ENCODE assay signal across 14 cellular contexts in the genomic region with DNA sequence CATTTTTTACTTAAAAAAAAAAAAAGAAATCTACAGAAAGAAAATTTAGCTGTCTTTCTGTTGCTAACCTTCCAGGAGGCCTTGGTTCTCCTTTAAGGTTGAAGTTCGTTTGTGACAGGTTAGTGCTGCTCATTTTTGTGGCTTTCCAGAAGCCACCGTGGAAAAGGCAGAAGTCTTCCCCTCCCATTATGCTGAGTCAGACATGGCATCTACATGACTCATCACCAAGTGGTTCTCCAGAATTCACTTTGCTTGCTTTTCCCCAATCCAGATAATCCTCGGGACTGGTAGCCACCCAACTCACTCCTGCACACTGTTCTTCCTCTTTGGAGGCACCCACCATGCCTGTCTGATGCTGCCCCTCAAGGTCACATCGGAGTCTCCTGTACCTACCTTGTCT.
DNase-seq lines count a peak whose midpoint lies in the region; ATAC-seq, FAIRE-seq and TF ChIP-seq lines count a peak whose summit lies in the region.
"Had no signal": no experiment of that assay in that cellular context is flagged by ENCODE, and none has a peak within 500 bp of the region (broad histone marks: within the 10 kb centered on the region; RNA-seq: fewer than 3 reads in every experiment).

No MANE protein-coding gene starts in this region.

- H3K4me1 Mint-ChIP-seq in T-helper 2 cell treated with Interferon-gamma antibody and Interleukin-4, amounts not matched to agents 5 μg/mL and 100 μg/mL, for 36 hours (ENCODE audit: low read depth): no peaks in the 10 kb centered on the region

- H3K27ac Mint-ChIP-seq in T-helper 2 cell treated with Interferon-gamma antibody and Interleukin-4, amounts not matched to agents 5 μg/mL and 100 μg/mL, for 36 hours: no peak overlapping the region
- H3K27ac Mint-ChIP-seq: memory B cell; stimulated activated naive CD8-positive, alpha-beta T cell treated with anti-CD3 and anti-CD28 coated beads, Interleukin-15, Interleukin-2, amounts not matched to agents 100 ng/mL and 50 ng/mL, for 24 hours had no signal

- peak; percentile 97 for FAIRE-seq in bronchial epithelial cell (lab: Jason Lieb, UNC)

- H3K36me3 ChIP-seq in bronchial epithelial cell (ENCODE audit: control insufficient read depth, insufficient read depth, low read length) (no peaks in the 10 kb centered on the region), mesodermal cell (ENCODE audit: control insufficient read depth, insufficient read depth, low read length) (no peaks in the 10 kb centered on the region)

- 42 to 70% methylated on average over 3 of the region's 4 CpGs for WGBS in mesodermal cell (ENCODE audit: insufficient coverage in 2 of 2), 2 experiments

- no peaks in the 10 kb centered on the region for H3K9me3 Mint-ChIP-seq in T-helper 2 cell treated with Interferon-gamma antibody and Interleukin-4, amounts not matched to agents 5 μg/mL and 100 μg/mL, for 36 hours
- H3K9me3 Mint-ChIP-seq: stimulated activated naive CD8-positive, alpha-beta T cell treated with anti-CD3 and anti-CD28 coated beads, Interleukin-15, Interleukin-2, amounts not matched to agents 100 ng/mL and 50 ng/mL, for 24 hours had no signal

- no peaks in the 10 kb centered on the region for H3K36me3 Mint-ChIP-seq in T-helper 2 cell treated with Interferon-gamma antibody and Interleukin-4, amounts not matched to agents 5 μg/mL and 100 μg/mL, for 36 hours (ENCODE audit: low read depth)
- H3K36me3 Mint-ChIP-seq: memory B cell had no signal

- H3K27ac ChIP-seq in mesodermal cell (ENCODE audit: low read depth, low read length, severe bottlenecking): peak overlapping the region; percentile 88
- H3K27ac ChIP-seq: skin epidermis had no signal

- H3K4me3 ChIP-seq in bronchial epithelial cell (ENCODE audit: low read depth, low read length) (no peak overlapping the region), mesodermal cell (ENCODE audit: extremely low read depth, insufficient read depth, low read length, poor library complexity, severe bottlenecking) (no peak overlapping the region)
- H3K4me3 ChIP-seq: skin epidermis had no signal

- H3K4me1 ChIP-seq in mesodermal cell (ENCODE audit: control insufficient read depth, insufficient read depth, low read length, poor library complexity, severe bottlenecking): peaks cover 17% of the 10 kb centered on the region

- peak; percentile 29 for DNase-seq in DMS53 treated with DMSO at 0.1 percent for 48 hours (lab: John Stamatoyannopoulos, UW; ENCODE audit: unreplicated experiment)
- peak; percentile 45 for DNase-seq in MV-4-11 (lab: John Stamatoyannopoulos, UW)
- DNase-seq in bronchial epithelial cell (ENCODE audit: low read depth): peak; percentile 73
- no peak for DNase-seq in amygdala (lab: John Stamatoyannopoulos, UW)
- DNase-seq in T-helper 2 cell treated with Interferon-gamma antibody and Interleukin-4, amounts not matched to agents 5 μg/mL and 100 μg/mL, for 36 hours (ENCODE audit: low spot score): no peak
- DNase-seq in activated effector memory CD4-positive, alpha-beta T cell treated with anti-CD3 and anti-CD28 coated beads, Interleukin-2, amount 50 U/mL, for 16 hours: no peak
- DNase-seq: activated gamma-delta T cell treated with Interleukin-2 at 50 U/mL for 16 hours, DMS79 treated with DMSO at 0.1 percent for 48 hours, NCI-H526 had no signal

- no peak for TF ChIP-seq CTCF in bronchial epithelial cell (IDR thresholded peaks at IDR 0.05; ENCODE audit: insufficient read depth, low read length, severe bottlenecking)

- no peaks in the 10 kb centered on the region for H3K9me3 ChIP-seq in mesodermal cell (ENCODE audit: control insufficient read depth, low read length)

- no peak overlapping the region for H3K4me3 Mint-ChIP-seq in T-helper 2 cell treated with Interferon-gamma antibody and Interleukin-4, amounts not matched to agents 5 μg/mL and 100 μg/mL, for 36 hours
- H3K4me3 Mint-ChIP-seq: memory B cell; stimulated activated naive CD8-positive, alpha-beta T cell treated with anti-CD3 and anti-CD28 coated beads, Interleukin-15, Interleukin-2, amounts not matched to agents 100 ng/mL and 50 ng/mL, for 24 hours had no signal

- ATAC-seq in GM18517 (IDR thresholded peaks at IDR 0.05; ENCODE audit: unreplicated experiment): no peak

- H3K27me3 ChIP-seq in bronchial epithelial cell (ENCODE audit: control insufficient read depth, insufficient read depth, low read length): no peaks in the 10 kb centered on the region

- H3K27me3 Mint-ChIP-seq in T-helper 2 cell treated with Interferon-gamma antibody and Interleukin-4, amounts not matched to agents 5 μg/mL and 100 μg/mL, for 36 hours (ENCODE audit: low read depth): no peaks in the 10 kb centered on the region
- H3K27me3 Mint-ChIP-seq: stimulated activated naive CD8-positive, alpha-beta T cell treated with anti-CD3 and anti-CD28 coated beads, Interleukin-15, Interleukin-2, amounts not matched to agents 100 ng/mL and 50 ng/mL, for 24 hours had no signal

Comparison
In these comparisons a context has a peak if more than half of its experiments do, and no peak if none do; other contexts are left out.
1. DNase-seq: peak in DMS53 treated with DMSO at 0.1 percent for 48 hours (single experiment), MV-4-11 (single experiment) and bronchial epithelial cell (single experiment); none in amygdala (0 of 56), T-helper 2 cell treated with Interferon-gamma antibody and Interleukin-4, amounts not matched to agents 5 μg/mL and 100 μg/mL, for 36 hours (single experiment) and activated effector memory CD4-positive, alpha-beta T cell treated with anti-CD3 and anti-CD28 coated beads, Interleukin-2, amount 50 U/mL, for 16 hours (single experiment).